ENCODE assay signal across 1 cellular context in genomic region chr4:98662619-98663225, GRCh38.
TF ChIP-seq lines count a peak whose summit lies in the region.

No MANE protein-coding gene starts in this region.

TF ChIP-seq in K562, 482 proteins besides CTCF, POLR2A, EP300 and RAD21 (continued from another document):
- TF ChIP-seq RREB1 (CRISPR knock-in tag; IDR thresholded peaks at IDR 0.05) (no peak), SIN3A (IDR thresholded peaks at IDR 0.05; ENCODE audit: borderline replicate concordance in 2 of 2, control insufficient read depth in 1 of 2, low read depth in 2 of 2, low read length in 2 of 2) (no peak), POLR2AphosphoS2 (IDR thresholded peaks at IDR 0.05; ENCODE audit: low read length) (no peak), CREBBP (IDR thresholded peaks at IDR 0.05; ENCODE audit: low read depth, low read length) (no peak), SAFB2 (IDR thresholded peaks at IDR 0.05; ENCODE audit: borderline replicate concordance, low read depth, low read length, severe bottlenecking) (no peak), U2AF1 (optimal IDR thresholded peaks at IDR 0.05; ENCODE audit: low read depth, low read length) (no peak), CBX3 (IDR thresholded peaks at IDR 0.05; ENCODE audit: borderline replicate concordance in 1 of 2, low read length in 2 of 2) (no peak), MYBL2 (IDR thresholded peaks at IDR 0.05; ENCODE audit: low read depth) (no peak), MYBL2 (CRISPR knock-in tag; IDR thresholded peaks at IDR 0.05; ENCODE audit: borderline replicate concordance) (no peak), ZNF3 (CRISPR knock-in tag; IDR thresholded peaks at IDR 0.05) (no peak), SOX6 (IDR thresholded peaks at IDR 0.05) (no peak), CBX8 (IDR thresholded peaks at IDR 0.05; ENCODE audit: borderline replicate concordance, extremely low read depth, low read depth, low read length, poor library complexity, severe bottlenecking) (no peak), CREM (IDR thresholded peaks at IDR 0.05; ENCODE audit: low read depth) (no peak), ZNF133 (CRISPR knock-in tag; IDR thresholded peaks at IDR 0.05) (no peak)
